15 cellular contexts compared by ENCODE assay signal in the genomic region with DNA sequence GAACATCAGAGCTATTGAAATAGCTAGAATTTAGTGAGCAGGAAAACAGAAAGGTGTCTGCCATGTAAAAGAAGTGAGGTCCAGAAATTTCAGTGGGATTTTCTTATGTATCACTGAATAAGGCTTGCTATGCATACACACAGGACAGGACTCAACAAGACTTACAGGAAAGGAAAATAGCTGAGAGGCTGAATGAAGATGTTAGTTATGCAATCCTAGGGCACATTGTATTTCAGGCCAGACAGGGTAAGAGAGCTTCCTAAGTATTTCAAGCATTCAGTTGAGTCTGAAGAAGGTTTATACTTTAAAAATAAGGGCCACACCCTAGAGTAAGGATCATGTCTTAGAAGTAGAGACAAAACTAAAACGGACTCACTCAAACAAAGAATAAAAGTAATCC.
DNase-seq lines count a peak whose midpoint lies in the region; ATAC-seq, FAIRE-seq and TF ChIP-seq lines count a peak whose summit lies in the region.
"Had no signal": no experiment of that assay in that cellular context is flagged by ENCODE, and none has a peak within 500 bp of the region (broad histone marks: within the 10 kb centered on the region; RNA-seq: fewer than 3 reads in every experiment).

No MANE protein-coding gene starts in this region.

- dilution Hi-C loops in endothelial cell of umbilical vein (cut with MboI; ENCODE audit: extremely low pct_ligation_motif_present, low sequenced_read_pairs) = no loop called here

- H3K27ac ChIP-seq in breast epithelium = no peak overlapping the region
- no peak overlapping the region for H3K27ac ChIP-seq in endothelial cell of umbilical vein (ENCODE audit: insufficient read depth, low read depth, low read length)
- no peak overlapping the region for H3K27ac ChIP-seq in foreskin keratinocyte
- H3K27ac ChIP-seq: BLaER1 had no signal

- peak overlapping the region; percentile 45 for H2AFZ ChIP-seq in endothelial cell of umbilical vein (ENCODE audit: low read depth, low read length)

- peaks cover 15% of the 10 kb centered on the region for H3K27me3 Mint-ChIP-seq in MCF 10A (ENCODE audit: insufficient read depth, unreplicated experiment)
- H3K27me3 Mint-ChIP-seq: CD8-positive, alpha-beta memory T cell had no signal

- H3K27ac Mint-ChIP-seq in MCF 10A (ENCODE audit: low read depth, unreplicated experiment) = no peak overlapping the region
- H3K27ac Mint-ChIP-seq: CD8-positive, alpha-beta memory T cell; H9 had no signal

- no peak overlapping the region for H3K4me2 ChIP-seq in endothelial cell of umbilical vein (ENCODE audit: insufficient read depth, low read length)
- H3K4me2 ChIP-seq: BLaER1 had no signal

- H3K4me1 ChIP-seq in breast epithelium = no peaks in the 10 kb centered on the region
- H3K4me1 ChIP-seq in endothelial cell of umbilical vein (ENCODE audit: control insufficient read depth, extremely low read depth, insufficient read depth, low read length) = peaks cover 16% of the 10 kb centered on the region
- peaks cover 4% of the 10 kb centered on the region for H3K4me1 ChIP-seq in foreskin keratinocyte
- H3K4me1 ChIP-seq: BLaER1 had no signal

- no peaks in the 10 kb centered on the region for H3K9me1 ChIP-seq in endothelial cell of umbilical vein (replicated peaks; ENCODE audit: control insufficient read depth, extremely low read depth, insufficient read depth, low read length)

- no peaks in the 10 kb centered on the region for H3K79me2 ChIP-seq in endothelial cell of umbilical vein (ENCODE audit: control insufficient read depth, insufficient read depth, low read length)

- H3K9me3 ChIP-seq in breast epithelium = no peaks in the 10 kb centered on the region
- no peaks in the 10 kb centered on the region for H3K9me3 ChIP-seq in endothelial cell of umbilical vein (replicated peaks; ENCODE audit: control insufficient read depth, insufficient read depth, low read length)
- H3K9me3 ChIP-seq: BLaER1 had no signal

- intact Hi-C loops in MCF 10A (cut with micrococcal nuclease) (no loop called here), breast epithelium (cut with DNase I; ENCODE audit: low total_unique reads) (no loop called here), endothelial cell of umbilical vein (cut with micrococcal nuclease) (no loop called here)

- H3K4me1 Mint-ChIP-seq in MCF 10A (ENCODE audit: insufficient read depth, unreplicated experiment) = peaks cover 7% of the 10 kb centered on the region
- H3K4me1 Mint-ChIP-seq: CD8-positive, alpha-beta memory T cell; H9 had no signal

- H3K27me3 ChIP-seq in breast epithelium (no peaks in the 10 kb centered on the region), endothelial cell of umbilical vein (ENCODE audit: control insufficient read depth in 2 of 2, insufficient read depth in 2 of 2, low read length in 2 of 2) (no peaks in the 10 kb centered on the region), foreskin keratinocyte (no peaks in the 10 kb centered on the region)
- H3K27me3 ChIP-seq: BLaER1 had no signal

- no peaks in the 10 kb centered on the region for H3K9me3 Mint-ChIP-seq in MCF 10A (ENCODE audit: unreplicated experiment)
- H3K9me3 Mint-ChIP-seq: H9 had no signal

- ATAC-seq in foreskin keratinocyte = peak; percentile 45
- ATAC-seq: GM12878 had no signal

- CTCF ChIA-PET in MCF 10A (lab: Yijun Ruan, JAX) = no interaction called here
- CTCF ChIA-PET in endothelial cell of umbilical vein (lab: Charles Lee) = no interaction called here

- no peak for TF ChIP-seq POLR2A in breast epithelium (IDR thresholded peaks at IDR 0.05)
- TF ChIP-seq POLR2A in endothelial cell of umbilical vein (IDR thresholded peaks at IDR 0.05; ENCODE audit: low read depth, low read length) = no peak
- no peak for TF ChIP-seq POLR2A in erythroblast (IDR thresholded peaks at IDR 0.05; ENCODE audit: low read length)

- POLR2A ChIA-PET in MCF 10A (lab: Yijun Ruan, JAX) (interaction anchor here (1.6 kb wide), 1 partner anchor 12 kb away, joined by 4 read pairs; no protein-coding TSS in a partner anchor), endothelial cell of umbilical vein (lab: Charles Lee) (no interaction called here)

- H3K36me3 Mint-ChIP-seq in MCF 10A (ENCODE audit: insufficient read depth, unreplicated experiment) = no peaks in the 10 kb centered on the region
- H3K36me3 Mint-ChIP-seq: CD8-positive, alpha-beta memory T cell had no signal

- no peak overlapping the region for H3K4me3 Mint-ChIP-seq in MCF 10A (ENCODE audit: unreplicated experiment)
- H3K4me3 Mint-ChIP-seq: CD8-positive, alpha-beta memory T cell; H9 had no signal

- no peak for FAIRE-seq in endothelial cell of umbilical vein (lab: Jason Lieb, UNC)
- FAIRE-seq: GM12878, GM18507 had no signal

- H3K4me3 ChIP-seq in breast epithelium = no peak overlapping the region
- H3K4me3 ChIP-seq in endothelial cell of umbilical vein (replicated peaks in 1 of 3; ENCODE audit: insufficient read depth in 1 of 3, low read depth in 1 of 3, low read length in 3 of 3) = no peak overlapping the region
- H3K4me3 ChIP-seq: BLaER1, GM12878 had no signal

- H3K36me3 ChIP-seq in breast epithelium (no peaks in the 10 kb centered on the region), endothelial cell of umbilical vein (ENCODE audit: control insufficient read depth in 2 of 2, extremely low read depth in 1 of 2, insufficient read depth in 2 of 2, low read length in 2 of 2) (no peaks in the 10 kb centered on the region)
- H3K36me3 ChIP-seq: BLaER1 had no signal

- H3K9ac ChIP-seq in endothelial cell of umbilical vein (replicated peaks; ENCODE audit: extremely low read depth, insufficient read depth, low read length) = no peak overlapping the region
- H3K9ac ChIP-seq: BLaER1 had no signal

- DNase-seq in MCF 10A (ENCODE audit: unreplicated experiment) (peak; percentile 42), breast epithelium (ENCODE audit: low spot score in 2 of 2) (no peak), endothelial cell of umbilical vein (ENCODE audit: low read depth, low spot score) (no peak), foreskin keratinocyte (peak; percentile 84 to 90), erythroblast (lab: John Stamatoyannopoulos, UW) (no peak), HT-29 (ENCODE audit: low spot score) (no peak), COLO668 (lab: John Stamatoyannopoulos, UW; ENCODE audit: unreplicated experiment) (no peak)
- DNase-seq: 8988T; AML-193; CD8-positive, alpha-beta memory T cell; GOT3; H9 had no signal

- TF ChIP-seq CTCF in MCF 10A (IDR thresholded peaks at IDR 0.05; ENCODE audit: unreplicated experiment) (no peak), breast epithelium (IDR thresholded peaks at IDR 0.05) (no peak), endothelial cell of umbilical vein (IDR thresholded peaks at IDR 0.05; ENCODE audit: extremely low read depth in 1 of 2, insufficient read depth in 1 of 2, low read depth in 1 of 2, low read length in 2 of 2) (no peak), foreskin keratinocyte (conservative IDR thresholded peaks at IDR 0.05) (no peak)

- no peaks in the 10 kb centered on the region for H4K20me1 ChIP-seq in endothelial cell of umbilical vein (replicated peaks; ENCODE audit: control insufficient read depth, extremely low read depth, insufficient read depth, low read length)
- H4K20me1 ChIP-seq: BLaER1 had no signal

- BruUV-seq in MCF 10A (replicated peaks; lab: Mats Ljungman, UMichigan) (no TSS peak), endothelial cell of umbilical vein (replicated peaks; lab: Mats Ljungman, UMichigan) (no TSS peak)

TF ChIP-seq in endothelial cell of umbilical vein, 7 proteins besides CTCF, POLR2A, EP300 and RAD21:
- TF ChIP-seq, protein P1, sequence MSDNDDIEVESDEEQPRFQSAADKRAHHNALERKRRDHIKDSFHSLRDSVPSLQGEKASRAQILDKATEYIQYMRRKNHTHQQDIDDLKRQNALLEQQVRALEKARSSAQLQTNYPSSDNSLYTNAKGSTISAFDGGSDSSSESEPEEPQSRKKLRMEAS (IDR thresholded peaks at IDR 0.05; ENCODE audit: insufficient read depth, insufficient read length) = no peak
- TF ChIP-seq EZH2 (IDR thresholded peaks at IDR 0.05; ENCODE audit: borderline replicate concordance, low read depth, low read length, severe bottlenecking) = no peak
- TF ChIP-seq GATA2 (IDR thresholded peaks at IDR 0.05; ENCODE audit: insufficient read depth, insufficient read length, low read depth, low read length) = no peak
- no peak for TF ChIP-seq JUN (IDR thresholded peaks at IDR 0.05; ENCODE audit: borderline replicate concordance, insufficient read depth, insufficient read length, low read depth)
- no peak for TF ChIP-seq POLR2AphosphoS5 (IDR thresholded peaks at IDR 0.05; ENCODE audit: insufficient read depth, low read depth, low read length)
- TF ChIP-seq FOS (IDR thresholded peaks at IDR 0.05; ENCODE audit: borderline replicate concordance, insufficient read depth, low read length) = no peak
- TF ChIP-seq MYC (IDR thresholded peaks at IDR 0.05; ENCODE audit: low read depth, low read length) = no peak
TF ChIP-seq in endothelial cell of umbilical vein: peak in this region for 0.

Comparison
In these comparisons a context has a peak if more than half of its experiments do, and no peak if none do; other contexts are left out.
1. DNase-seq: peak in MCF 10A (single experiment) and foreskin keratinocyte (2 of 2); none in breast epithelium (0 of 2), endothelial cell of umbilical vein (single experiment), erythroblast (0 of 2), HT-29 (single experiment) and COLO668 (single experiment).